Comparison of ENCODE assay signal across 9 cellular contexts in genomic region chr20:42272516-42272915, GRCh38.
"Had no signal": no experiment of that assay in that cellular context is flagged by ENCODE, and none has a peak within 500 bp of the region (broad histone marks: within the 10 kb centered on the region; RNA-seq: fewer than 3 reads in every experiment).

No MANE protein-coding gene starts in this region.

- H3K4me1 Mint-ChIP-seq: IgD-negative memory B cell had no signal

- FAIRE-seq: HepG2 had no signal

- H3K9ac ChIP-seq: GM23248 had no signal

- H3K4me1 ChIP-seq: HAP-1 had no signal

- H3K27ac ChIP-seq: GM23248, HL-60 had no signal

- H2AFZ ChIP-seq: GM23248 had no signal

- H3K9me3 ChIP-seq: HAP-1 had no signal

- H3K4me3 ChIP-seq: GM23248, HAP-1 had no signal

- H3K36me3 ChIP-seq: HAP-1 had no signal

- H3K27ac Mint-ChIP-seq: HFFc6, IgD-negative memory B cell had no signal

- H3K4me3 Mint-ChIP-seq: HFFc6, IgD-negative memory B cell had no signal

- ATAC-seq: HCT116, HepG2 had no signal

- H3K27me3 Mint-ChIP-seq: IgD-negative memory B cell had no signal

- DNase-seq: GM23248, GOT3, H7, HFFc6 had no signal

- H3K36me3 Mint-ChIP-seq: IgD-negative memory B cell had no signal
